Comparison of ENCODE assay signal across 1 cellular context in genomic region chr14:98182385-98183055, GRCh38.
TF ChIP-seq lines count a peak whose summit lies in the region.

No MANE protein-coding gene starts in this region.

TF ChIP-seq in GM12878, 131 proteins besides CTCF, POLR2A, EP300 and RAD21 (continued from another document):
- no peak for TF ChIP-seq PRDM15 (CRISPR knock-in tag; IDR thresholded peaks at IDR 0.05)
- TF ChIP-seq TBL1XR1 (IDR thresholded peaks at IDR 0.05; ENCODE audit: low read depth, low read length) = no peak
- TF ChIP-seq CUX1 (IDR thresholded peaks at IDR 0.05; ENCODE audit: insufficient replicate concordance, low read depth, low read length) = no peak
- no peak for TF ChIP-seq PBX3 (IDR thresholded peaks at IDR 0.05; ENCODE audit: insufficient replicate concordance, low read depth, low read length)
- TF ChIP-seq ZNF217 (IDR thresholded peaks at IDR 0.05) = no peak
